1 cellular context compared by ENCODE assay signal in genomic region chr16:67158637-67159600, GRCh38.
TF ChIP-seq lines count a peak whose summit lies in the region.

No MANE protein-coding gene starts in this region.

TF ChIP-seq in K562, 482 proteins besides CTCF, POLR2A, EP300 and RAD21 (continues in another document):
- TF ChIP-seq CHAMP1 (IDR thresholded peaks at IDR 0.05), result no peak
- no peak for TF ChIP-seq CBX8 (IDR thresholded peaks at IDR 0.05; ENCODE audit: borderline replicate concordance, extremely low read depth, low read depth, low read length, poor library complexity, severe bottlenecking)
- no peak for TF ChIP-seq PRMT5 (CRISPR knock-in tag; IDR thresholded peaks at IDR 0.05)
- no peak for TF ChIP-seq TGIF2 (CRISPR knock-in tag; IDR thresholded peaks at IDR 0.05)
- TF ChIP-seq UBTF (IDR thresholded peaks at IDR 0.05; ENCODE audit: borderline replicate concordance in 1 of 2, low read depth in 2 of 2, low read length in 2 of 2), result no peak
- TF ChIP-seq EGR1 (conservative IDR thresholded peaks at IDR 0.05), result no peak
- no peak for TF ChIP-seq DIDO1 (tag; IDR thresholded peaks at IDR 0.05; ENCODE audit: low read depth)
- TF ChIP-seq ZKSCAN1 (IDR thresholded peaks at IDR 0.05; ENCODE audit: low read depth, low read length), result no peak
- TF ChIP-seq RFX1 (IDR thresholded peaks at IDR 0.05), result no peak
- no peak for TF ChIP-seq DLX4 (CRISPR knock-in tag; IDR thresholded peaks at IDR 0.05)
- TF ChIP-seq SMARCE1 (IDR thresholded peaks at IDR 0.05), result peak; percentile 16; the same call in 1 of the 2 replicates
- no peak for TF ChIP-seq ZNF766 (CRISPR knock-in tag; conservative IDR thresholded peaks at IDR 0.05)
- TF ChIP-seq RNF219 (CRISPR knock-in tag; IDR thresholded peaks at IDR 0.05), result no peak
- TF ChIP-seq NFYB (IDR thresholded peaks at IDR 0.05; ENCODE audit: extremely low read depth, insufficient read length), result no peak
- no peak for TF ChIP-seq DEAF1 (CRISPR knock-in tag; IDR thresholded peaks at IDR 0.05)
- no peak for TF ChIP-seq NCOA1 (IDR thresholded peaks at IDR 0.05; ENCODE audit: low read depth)
- TF ChIP-seq ZNF583 (CRISPR knock-in tag; IDR thresholded peaks at IDR 0.05), result no peak
- TF ChIP-seq NELFE (IDR thresholded peaks at IDR 0.05; ENCODE audit: insufficient read depth, insufficient read length), result no peak
- TF ChIP-seq ELK3 (CRISPR knock-in tag; IDR thresholded peaks at IDR 0.05), result no peak
- no peak for TF ChIP-seq ZNF212 (CRISPR knock-in tag; IDR thresholded peaks at IDR 0.05)
- no peak for TF ChIP-seq NONO (IDR thresholded peaks at IDR 0.05; ENCODE audit: low read depth in 2 of 2, low read length in 1 of 2)
- TF ChIP-seq ZNF318 (IDR thresholded peaks at IDR 0.05; ENCODE audit: borderline replicate concordance in 1 of 2, low read depth in 1 of 2), result no peak
- TF ChIP-seq ARID3A (IDR thresholded peaks at IDR 0.05; ENCODE audit: borderline replicate concordance, low read depth, low read length), result no peak
- 0 out of 2 replicates have a peak, but pooled peaks have one; percentile 39 for TF ChIP-seq ZNF511 (CRISPR knock-in tag; IDR thresholded peaks at IDR 0.05)
- TF ChIP-seq AFF1 (IDR thresholded peaks at IDR 0.05; ENCODE audit: low read depth in 1 of 2, partially characterized antibody in 2 of 2), result no peak
- TF ChIP-seq SP2 (IDR thresholded peaks at IDR 0.05; ENCODE audit: extremely low read depth, low read depth, low read length, poor library complexity, severe bottlenecking), result no peak
- TF ChIP-seq NBN (IDR thresholded peaks at IDR 0.05; ENCODE audit: low read depth), result no peak
- no peak for TF ChIP-seq ZNF707 (CRISPR knock-in tag; conservative IDR thresholded peaks at IDR 0.05)
